In genomic region chr6:5231289-5231688, GRCh38 we compare ENCODE assay signal across 14 cellular contexts. TPM values are rescaled to one million over a fixed set of nuclear protein-coding genes. Genes with fewer than 3 reads are reported as not detected.
DNase-seq lines count a peak whose midpoint lies in the region; ATAC-seq, FAIRE-seq and TF ChIP-seq lines count a peak whose summit lies in the region.
"Had no signal": no experiment of that assay in that cellular context is flagged by ENCODE, and none has a peak within 500 bp of the region (broad histone marks: within the 10 kb centered on the region; RNA-seq: fewer than 3 reads in every experiment).

No MANE protein-coding gene starts in this region.

- peaks cover 30% of the 10 kb centered on the region for H3K4me1 Mint-ChIP-seq in GM23338
- H3K4me1 Mint-ChIP-seq in stimulated activated memory B cell treated with anti-CD40 and anti-IgM and Interleukin-4, amounts not matched to agents 10 μg/mL and 1 μg/mL and 100 μg/mL, for 72 hours, result peaks cover 19% of the 10 kb centered on the region
- H3K4me1 Mint-ChIP-seq: B cell; CD4-positive, alpha-beta memory T cell had no signal

- 0 out of 2 replicates have a peak overlapping the region, but pooled peaks have one; percentile 49 for H3K27ac Mint-ChIP-seq in GM23338
- peak overlapping the region; percentile 69 for H3K27ac Mint-ChIP-seq in stimulated activated memory B cell treated with anti-CD40 and anti-IgM and Interleukin-4, amounts not matched to agents 10 μg/mL and 1 μg/mL and 100 μg/mL, for 72 hours
- H3K27ac Mint-ChIP-seq: B cell; CD4-positive, alpha-beta memory T cell; H9 had no signal

- H3K9me1 ChIP-seq in endothelial cell of umbilical vein (replicated peaks; ENCODE audit: control insufficient read depth, extremely low read depth, insufficient read depth, low read length), result no peaks in the 10 kb centered on the region

- peak overlapping the region; percentile 36; the same call in 1 of the 2 replicates for H3K4me2 ChIP-seq in GM23338
- H3K4me2 ChIP-seq in endothelial cell of umbilical vein (ENCODE audit: insufficient read depth, low read length), result no peak overlapping the region

- CTCF ChIA-PET in endothelial cell of umbilical vein (lab: Charles Lee), result interaction anchor here (1.2 to 2.1 kb wide), 2 partner anchors 27 to 171 kb away, joined by 3 to 7 read pairs; no protein-coding TSS in a partner anchor

- H3K4me3 ChIP-seq in GM23338 (no peak overlapping the region), endothelial cell of umbilical vein (replicated peaks in 1 of 3; ENCODE audit: insufficient read depth in 1 of 3, low read depth in 1 of 3, low read length in 3 of 3) (no peak overlapping the region)

- POLR2A ChIA-PET in endothelial cell of umbilical vein (lab: Charles Lee), result no interaction called here

- no peak overlapping the region for H3K4me3 Mint-ChIP-seq in GM23338
- no peak overlapping the region for H3K4me3 Mint-ChIP-seq in stimulated activated memory B cell treated with anti-CD40 and anti-IgM and Interleukin-4, amounts not matched to agents 10 μg/mL and 1 μg/mL and 100 μg/mL, for 72 hours
- H3K4me3 Mint-ChIP-seq: B cell; CD4-positive, alpha-beta memory T cell; H9 had no signal

- DNase-seq in GM23338 (ENCODE audit: low spot score) (peak; percentile 44), RPMI7951 (ENCODE audit: low read depth) (peak; percentile 12), endothelial cell of umbilical vein (ENCODE audit: low read depth, low spot score) (no peak), COLO668 (lab: John Stamatoyannopoulos, UW; ENCODE audit: unreplicated experiment) (no peak), NCI-H82 (lab: John Stamatoyannopoulos, UW) (no peak), frontal cortex (ENCODE audit: low spot score in 2 of 2) (no peak)
- DNase-seq: CD4-positive, alpha-beta memory T cell; H9; NCI-H1436; NCI-H2081; NCI-H510A treated with DMSO at 0.1 percent for 48 hours; RPMI8226 had no signal

- ATAC-seq in GM23338, result peak; percentile 59
- ATAC-seq in stimulated activated memory B cell treated with anti-CD40 and anti-IgM and Interleukin-4, amounts not matched to agents 10 μg/mL and 1 μg/mL and 100 μg/mL, for 72 hours, result no peak

- H3K27me3 Mint-ChIP-seq in GM23338 (ENCODE audit: insufficient read depth, low read depth, poor library complexity), result no peaks in the 10 kb centered on the region
- no peaks in the 10 kb centered on the region for H3K27me3 Mint-ChIP-seq in stimulated activated memory B cell treated with anti-CD40 and anti-IgM and Interleukin-4, amounts not matched to agents 10 μg/mL and 1 μg/mL and 100 μg/mL, for 72 hours
- H3K27me3 Mint-ChIP-seq: B cell; CD4-positive, alpha-beta memory T cell had no signal

- TF ChIP-seq CTCF in GM23338 (conservative IDR thresholded peaks at IDR 0.05; ENCODE audit: low read depth in 2 of 2), result no peak
- no peak for TF ChIP-seq CTCF in endothelial cell of umbilical vein (IDR thresholded peaks at IDR 0.05; ENCODE audit: extremely low read depth in 1 of 2, insufficient read depth in 1 of 2, low read depth in 1 of 2, low read length in 2 of 2)

- peaks cover 17% of the 10 kb centered on the region for H3K4me1 ChIP-seq in GM23338 (ENCODE audit: insufficient read depth)
- peaks cover 17% of the 10 kb centered on the region for H3K4me1 ChIP-seq in endothelial cell of umbilical vein (ENCODE audit: control insufficient read depth, extremely low read depth, insufficient read depth, low read length)

- BruUV-seq in endothelial cell of umbilical vein (replicated peaks; lab: Mats Ljungman, UMichigan), result no TSS peak

- no peak overlapping the region for H3K9ac ChIP-seq in endothelial cell of umbilical vein (replicated peaks; ENCODE audit: extremely low read depth, insufficient read depth, low read length)

- H3K27me3 ChIP-seq in GM23338 (ENCODE audit: insufficient read depth) (no peaks in the 10 kb centered on the region), endothelial cell of umbilical vein (ENCODE audit: control insufficient read depth in 2 of 2, insufficient read depth in 2 of 2, low read length in 2 of 2) (no peaks in the 10 kb centered on the region)

- H2AFZ ChIP-seq in GM23338 (no peak overlapping the region), endothelial cell of umbilical vein (ENCODE audit: low read depth, low read length) (no peak overlapping the region)

- dilution Hi-C loops in endothelial cell of umbilical vein (cut with MboI; ENCODE audit: extremely low pct_ligation_motif_present, low sequenced_read_pairs), result no loop called here

- no peaks in the 10 kb centered on the region for H3K9me3 ChIP-seq in endothelial cell of umbilical vein (replicated peaks; ENCODE audit: control insufficient read depth, insufficient read depth, low read length)

- H3K79me2 ChIP-seq in GM23338 (replicated peaks; ENCODE audit: insufficient read depth) (peaks cover 23% of the 10 kb centered on the region), endothelial cell of umbilical vein (ENCODE audit: control insufficient read depth, insufficient read depth, low read length) (no peaks in the 10 kb centered on the region)

- H3K36me3 Mint-ChIP-seq in GM23338 (ENCODE audit: low read depth), result peaks cover 5% of the 10 kb centered on the region; the same call in 1 of the 3 replicates
- H3K36me3 Mint-ChIP-seq in stimulated activated memory B cell treated with anti-CD40 and anti-IgM and Interleukin-4, amounts not matched to agents 10 μg/mL and 1 μg/mL and 100 μg/mL, for 72 hours, result peaks cover 16% of the 10 kb centered on the region

- peak; percentile 8 for FAIRE-seq in endothelial cell of umbilical vein (lab: Jason Lieb, UNC)
- no peak for FAIRE-seq in frontal cortex (lab: Jason Lieb, UNC)

- no peak overlapping the region for H3K27ac ChIP-seq in GM23338 (ENCODE audit: low read depth)
- peak overlapping the region; percentile 47 for H3K27ac ChIP-seq in endothelial cell of umbilical vein (ENCODE audit: insufficient read depth, low read depth, low read length)

- H4K20me1 ChIP-seq in GM23338 (replicated peaks; ENCODE audit: insufficient read depth) (peaks cover 21% of the 10 kb centered on the region), endothelial cell of umbilical vein (replicated peaks; ENCODE audit: control insufficient read depth, extremely low read depth, insufficient read depth, low read length) (no peaks in the 10 kb centered on the region)

- intact Hi-C loops in endothelial cell of umbilical vein (cut with micrococcal nuclease), result loop anchor here (2.0 kb wide), 2 partner anchors 26 to 30 kb away; partner anchors contain the start of genes FARS2 and LYRM4

- no peaks in the 10 kb centered on the region for H3F3A ChIP-seq in GM23338 (replicated peaks; ENCODE audit: low read depth)

- H3K36me3 ChIP-seq in GM23338 (ENCODE audit: insufficient read depth) (no peaks in the 10 kb centered on the region), endothelial cell of umbilical vein (ENCODE audit: control insufficient read depth in 2 of 2, extremely low read depth in 1 of 2, insufficient read depth in 2 of 2, low read length in 2 of 2) (peaks cover 0 to 2% of the 10 kb centered on the region in 2 experiments)

- no peak for TF ChIP-seq POLR2A in endothelial cell of umbilical vein (IDR thresholded peaks at IDR 0.05; ENCODE audit: low read depth, low read length)

- H3K9me2 ChIP-seq in GM23338 (ENCODE audit: insufficient read depth), result no peaks in the 10 kb centered on the region

- H3K9me3 Mint-ChIP-seq in GM23338, result no peaks in the 10 kb centered on the region
- H3K9me3 Mint-ChIP-seq in stimulated activated memory B cell treated with anti-CD40 and anti-IgM and Interleukin-4, amounts not matched to agents 10 μg/mL and 1 μg/mL and 100 μg/mL, for 72 hours, result no peaks in the 10 kb centered on the region
- H3K9me3 Mint-ChIP-seq: CD4-positive, alpha-beta memory T cell; H9 had no signal

TF ChIP-seq in GM23338, 12 proteins besides CTCF, POLR2A, EP300 and RAD21 (continues in another document):
- TF ChIP-seq EZH2phosphoT487 (IDR thresholded peaks at IDR 0.05; ENCODE audit: unreplicated experiment) (no peak), JUNB (IDR thresholded peaks at IDR 0.05; ENCODE audit: unreplicated experiment) (no peak)

TF ChIP-seq in endothelial cell of umbilical vein, 7 proteins besides CTCF, POLR2A, EP300 and RAD21:
- TF ChIP-seq MYC (IDR thresholded peaks at IDR 0.05; ENCODE audit: low read depth, low read length) (no peak), JUN (IDR thresholded peaks at IDR 0.05; ENCODE audit: borderline replicate concordance, insufficient read depth, insufficient read length, low read depth) (no peak), GATA2 (IDR thresholded peaks at IDR 0.05; ENCODE audit: insufficient read depth, insufficient read length, low read depth, low read length) (no peak), MAX (IDR thresholded peaks at IDR 0.05; ENCODE audit: insufficient read depth, insufficient read length) (no peak)

RNA-seq across cellular contexts. Expression of gene LYRM4, which starts 29.5 kb away (rescaled TPM):
- 26.5 and 51.0 TPM in 2 replicates for total RNA-seq in GM23338 (2014; rRNA removed; shearing (Covaris generic))
- 61.6 and 62.0 TPM in 2 replicates for polyA plus RNA-seq in GM23338 (2016; fragmentation: Nextera tagmentation; extraction: Ambion mirVana)
- 42.5 and 44.9 TPM in 2 replicates for total RNA-seq in RPMI7951 (2014; rRNA removed; shearing (Covaris generic))
- 39.5 and 39.7 TPM in 2 replicates for total RNA-seq in endothelial cell of umbilical vein
- 41.4 and 44.0 TPM in 2 replicates for polyA plus RNA-seq in endothelial cell of umbilical vein
- 44.7 and 45.8 TPM in 2 replicates for polyA plus RNA-seq in endothelial cell of umbilical vein (2011; cell fraction: cytosol; rRNA removed)
- 16.9 and 20.0 TPM in 2 replicates for polyA plus RNA-seq in endothelial cell of umbilical vein (2011; cell fraction: nucleus; rRNA removed)
- polyA plus RNA-seq in endothelial cell of umbilical vein (2012), result 32.9 and 34.9 TPM in 2 replicates
- polyA minus RNA-seq in endothelial cell of umbilical vein, result 21.3 and 24.0 TPM in 2 replicates
- polyA minus RNA-seq in endothelial cell of umbilical vein (2011; cell fraction: cytosol; rRNA and poly(A)+ RNA removed), result 12.3 TPM
- 14.3 and 18.3 TPM in 2 replicates for polyA minus RNA-seq in endothelial cell of umbilical vein (2011; cell fraction: nucleus; rRNA and poly(A)+ RNA removed)
- total RNA-seq in frontal cortex, result 14.7 TPM

RNA-seq across cellular contexts. Expression of gene FARS2, which starts 30.0 kb away (rescaled TPM):
- total RNA-seq in GM23338 (2014; rRNA removed; shearing (Covaris generic)), result 13.2 and 19.0 TPM in 2 replicates
- polyA plus RNA-seq in GM23338 (2016; fragmentation: Nextera tagmentation; extraction: Ambion mirVana), result 5.3 and 7.6 TPM in 2 replicates
- 15.0 and 21.9 TPM in 2 replicates for total RNA-seq in RPMI7951 (2014; rRNA removed; shearing (Covaris generic))
- total RNA-seq in endothelial cell of umbilical vein, result 19.6 and 20.5 TPM in 2 replicates
- polyA plus RNA-seq in endothelial cell of umbilical vein, result 17.9 and 20.2 TPM in 2 replicates
- polyA plus RNA-seq in endothelial cell of umbilical vein (2011; cell fraction: cytosol; rRNA removed), result 19.3 and 20.3 TPM in 2 replicates
- 16.0 and 17.0 TPM in 2 replicates for polyA plus RNA-seq in endothelial cell of umbilical vein (2011; cell fraction: nucleus; rRNA removed)
- polyA plus RNA-seq in endothelial cell of umbilical vein (2012), result 12.8 and 19.2 TPM in 2 replicates
- 53.7 and 58.3 TPM in 2 replicates for polyA minus RNA-seq in endothelial cell of umbilical vein
- polyA minus RNA-seq in endothelial cell of umbilical vein (2011; cell fraction: cytosol; rRNA and poly(A)+ RNA removed), result 15.0 TPM
- 54.7 and 59.2 TPM in 2 replicates for polyA minus RNA-seq in endothelial cell of umbilical vein (2011; cell fraction: nucleus; rRNA and poly(A)+ RNA removed)
- 19.6 TPM for total RNA-seq in frontal cortex

Comparison
In these comparisons a context has a peak if more than half of its experiments do, and no peak if none do; other contexts are left out.
1. DNase-seq: peak in GM23338 (single experiment) and RPMI7951 (single experiment); none in endothelial cell of umbilical vein (single experiment), COLO668 (single experiment), NCI-H82 (single experiment) and frontal cortex (0 of 2).